1 cellular context compared by ENCODE assay signal in genomic region chr9:69186841-69187611, GRCh38.
TF ChIP-seq lines count a peak whose summit lies in the region.

No MANE protein-coding gene starts in this region.

TF ChIP-seq in K562, 482 proteins besides CTCF, POLR2A, EP300 and RAD21 (continued from another document and continues in another):
- TF ChIP-seq ZNF609 (CRISPR knock-in tag; IDR thresholded peaks at IDR 0.05; ENCODE audit: borderline replicate concordance): no peak
- TF ChIP-seq CHD7 (IDR thresholded peaks at IDR 0.05; ENCODE audit: low read depth, low read length): no peak
- TF ChIP-seq SAFB2 (IDR thresholded peaks at IDR 0.05; ENCODE audit: borderline replicate concordance, low read depth, low read length, severe bottlenecking): no peak
- no peak for TF ChIP-seq CSDE1 (IDR thresholded peaks at IDR 0.05)
- TF ChIP-seq IRF1 (CRISPR knock-in tag; IDR thresholded peaks at IDR 0.05; ENCODE audit: borderline replicate concordance): no peak
- no peak for TF ChIP-seq ELF4 (CRISPR knock-in tag; IDR thresholded peaks at IDR 0.05)
- no peak for TF ChIP-seq TARDBP (IDR thresholded peaks at IDR 0.05)
- TF ChIP-seq SP1 (CRISPR knock-in tag; IDR thresholded peaks at IDR 0.05): no peak
- no peak for TF ChIP-seq YBX1 (IDR thresholded peaks at IDR 0.05)
- TF ChIP-seq ZNF217 (CRISPR knock-in tag; IDR thresholded peaks at IDR 0.05): no peak
- no peak for TF ChIP-seq HMG20A (CRISPR knock-in tag; conservative IDR thresholded peaks at IDR 0.05)
- no peak for TF ChIP-seq HDGF (IDR thresholded peaks at IDR 0.05)
- no peak for TF ChIP-seq ZNF785 (CRISPR knock-in tag; IDR thresholded peaks at IDR 0.05)
- TF ChIP-seq IRF9 (tag; IDR thresholded peaks at IDR 0.05): no peak
- no peak for TF ChIP-seq PPARD (CRISPR knock-in tag; IDR thresholded peaks at IDR 0.05)
- no peak for TF ChIP-seq ZNF668 (CRISPR knock-in tag; IDR thresholded peaks at IDR 0.05)
- TF ChIP-seq RHOXF2B (CRISPR knock-in tag; conservative IDR thresholded peaks at IDR 0.05): no peak
- no peak for TF ChIP-seq SLC30A9 (CRISPR knock-in tag; IDR thresholded peaks at IDR 0.05)
- TF ChIP-seq ELF2 (CRISPR knock-in tag; IDR thresholded peaks at IDR 0.05): no peak
- no peak for TF ChIP-seq SREBF1 (IDR thresholded peaks at IDR 0.05; ENCODE audit: borderline replicate concordance, low read depth, low read length)
- TF ChIP-seq TRIM24 (IDR thresholded peaks at IDR 0.05): peak in 1 of 2 experiments; percentile 74; a peak in 2 of 4 replicates
- peak; percentile 95; the same call in 1 of the 2 replicates for TF ChIP-seq ZNF12 (CRISPR knock-in tag; IDR thresholded peaks at IDR 0.05)
- no peak for TF ChIP-seq HCFC1 (IDR thresholded peaks at IDR 0.05; ENCODE audit: low read depth, low read length)
- TF ChIP-seq THAP7 (CRISPR knock-in tag; IDR thresholded peaks at IDR 0.05): no peak
- no peak for TF ChIP-seq CTBP1 (IDR thresholded peaks at IDR 0.05; ENCODE audit: borderline replicate concordance)
- TF ChIP-seq SIX5 (IDR thresholded peaks at IDR 0.05; ENCODE audit: borderline replicate concordance in 1 of 2, insufficient read depth in 1 of 2, low read depth in 1 of 2, low read length in 2 of 2): no peak
- peak; percentile 65 for TF ChIP-seq NFIC (IDR thresholded peaks at IDR 0.05)
- no peak; the same call in 1 of the 2 replicates for TF ChIP-seq CHAMP1 (IDR thresholded peaks at IDR 0.05)
- no peak for TF ChIP-seq ZNF143 (CRISPR knock-in tag; IDR thresholded peaks at IDR 0.05)
- no peak for TF ChIP-seq ZNF134 (CRISPR knock-in tag; conservative IDR thresholded peaks at IDR 0.05)
- TF ChIP-seq ZC3H11A (IDR thresholded peaks at IDR 0.05; ENCODE audit: low read depth, low read length): no peak
- peak; percentile 53 for TF ChIP-seq PKNOX1 (IDR thresholded peaks at IDR 0.05)
- TF ChIP-seq TRIM25 (IDR thresholded peaks at IDR 0.05; ENCODE audit: borderline replicate concordance): no peak
- TF ChIP-seq SRSF7 (optimal IDR thresholded peaks at IDR 0.05; ENCODE audit: low read depth, low read length): no peak
- no peak for TF ChIP-seq ZFP1 (CRISPR knock-in tag; IDR thresholded peaks at IDR 0.05)
- TF ChIP-seq ZNF561 (CRISPR knock-in tag; conservative IDR thresholded peaks at IDR 0.05): no peak
